ENCODE assay signal across 8 cellular contexts in genomic region chr3:156642750-156643728, GRCh38. TPM values are rescaled to one million over a fixed set of nuclear protein-coding genes. Genes with fewer than 3 reads are reported as not detected.
DNase-seq lines count a peak whose midpoint lies in the region; ATAC-seq and TF ChIP-seq lines count a peak whose summit lies in the region.

No MANE protein-coding gene starts in this region.

- ATAC-seq in GM18873 (IDR thresholded peaks at IDR 0.05; ENCODE audit: low FRiP score, unreplicated experiment) (peak; percentile 20), HG02884 (IDR thresholded peaks at IDR 0.05; ENCODE audit: unreplicated experiment) (peak; percentile 12)
- ATAC-seq in activated naive CD8-positive, alpha-beta T cell treated with anti-CD3 and anti-CD28 coated beads, Interleukin-2, amount 10 ng/mL, durations not matched to agents 7 days and 5 days (ENCODE audit: low read depth): no peak

- peaks cover 14% of the 10 kb centered on the region for H3K36me3 Mint-ChIP-seq in activated naive CD8-positive, alpha-beta T cell treated with anti-CD3 and anti-CD28 coated beads, Interleukin-2, amount 10 ng/mL, durations not matched to agents 7 days and 5 days

- H3K27me3 Mint-ChIP-seq in activated naive CD8-positive, alpha-beta T cell treated with anti-CD3 and anti-CD28 coated beads, Interleukin-2, amount 10 ng/mL, durations not matched to agents 7 days and 5 days: no peaks in the 10 kb centered on the region

- no peaks in the 10 kb centered on the region for H4K20me1 ChIP-seq in osteoblast (ENCODE audit: insufficient read depth, low read length)

- H3K27ac Mint-ChIP-seq in activated naive CD8-positive, alpha-beta T cell treated with anti-CD3 and anti-CD28 coated beads, Interleukin-2, amount 10 ng/mL, durations not matched to agents 7 days and 5 days: peak overlapping the region; percentile 89

- peaks cover 24% of the 10 kb centered on the region for H3K4me1 ChIP-seq in osteoblast (ENCODE audit: insufficient read depth, low read length)

- no peaks in the 10 kb centered on the region for H3K79me2 ChIP-seq in osteoblast (ENCODE audit: insufficient read depth, low read length)

- H3K36me3 ChIP-seq in osteoblast (ENCODE audit: insufficient read depth, low read length): no peaks in the 10 kb centered on the region

- H3K4me3 Mint-ChIP-seq in activated naive CD8-positive, alpha-beta T cell treated with anti-CD3 and anti-CD28 coated beads, Interleukin-2, amount 10 ng/mL, durations not matched to agents 7 days and 5 days: peak overlapping the region; percentile 73

- H3K27me3 ChIP-seq in osteoblast (ENCODE audit: insufficient read depth, low read length): no peaks in the 10 kb centered on the region

- DNase-seq in activated naive CD8-positive, alpha-beta T cell treated with anti-CD3 and anti-CD28 coated beads, Interleukin-2, amount 10 ng/mL, durations not matched to agents 7 days and 5 days: peak; percentile 35
- DNase-seq in osteoblast (ENCODE audit: insufficient read length, low spot score, missing footprints): peak; percentile 42
- no peak for DNase-seq in ureter (ENCODE audit: low spot score)
- DNase-seq in COLO829 (ENCODE audit: low spot score): no peak
- DNase-seq in NCI-H2029 (lab: John Stamatoyannopoulos, UW): no peak
- DNase-seq in activated gamma-delta T cell (lab: John Stamatoyannopoulos, UW): no peak

- H3K27ac ChIP-seq in osteoblast (ENCODE audit: low read depth, low read length): peak overlapping the region; percentile 64

- no peaks in the 10 kb centered on the region for H3K9me3 ChIP-seq in osteoblast (ENCODE audit: low read depth, low read length)

- POLR2A ChIA-PET in activated naive CD8-positive, alpha-beta T cell treated with anti-CD3 and anti-CD28 coated beads, Interleukin-2, amount 10 ng/mL, durations not matched to agents 7 days and 5 days (lab: Charles Lee): interaction anchor here (1.0 to 2.5 kb wide), 9 partner anchors 20 to 491 kb away, joined by 3 to 19 read pairs (median 3); partner anchors contain the start of genes SSR3 and TIPARP

- peak overlapping the region; percentile 83 for H3K4me2 ChIP-seq in osteoblast (ENCODE audit: insufficient read depth, low read length)

- peaks cover 5% of the 10 kb centered on the region for H3K9me3 Mint-ChIP-seq in activated naive CD8-positive, alpha-beta T cell treated with anti-CD3 and anti-CD28 coated beads, Interleukin-2, amount 10 ng/mL, durations not matched to agents 7 days and 5 days

- peak overlapping the region; percentile 63 for H3K4me3 ChIP-seq in osteoblast (ENCODE audit: insufficient read depth, low read length)

- no peak for TF ChIP-seq CTCF in osteoblast (IDR thresholded peaks at IDR 0.05; ENCODE audit: extremely low read depth, low read depth, low read length)

- H2AFZ ChIP-seq in osteoblast (ENCODE audit: low read length): peak overlapping the region; percentile 87

- H3K4me1 Mint-ChIP-seq in activated naive CD8-positive, alpha-beta T cell treated with anti-CD3 and anti-CD28 coated beads, Interleukin-2, amount 10 ng/mL, durations not matched to agents 7 days and 5 days: peaks cover 22% of the 10 kb centered on the region

RNA-seq across cellular contexts. Expression of gene TIPARP, which starts 31.4 kb away (rescaled TPM):
- total RNA-seq in activated naive CD8-positive, alpha-beta T cell treated with anti-CD3 and anti-CD28 coated beads, Interleukin-2, amount 10 ng/mL, durations not matched to agents 7 days and 5 days: 10 to 100 TPM; 50.9 to 59.9 TPM
- total RNA-seq in osteoblast (28.2 and 30.4 TPM in 2 replicates), ureter (30.2 TPM)

Comparison
In these comparisons a context has a peak if more than half of its experiments do, and no peak if none do; other contexts are left out.
1. DNase-seq: peak in activated naive CD8-positive, alpha-beta T cell treated with anti-CD3 and anti-CD28 coated beads, Interleukin-2, amount 10 ng/mL, durations not matched to agents 7 days and 5 days (single experiment) and osteoblast (single experiment); none in ureter (single experiment), COLO829 (single experiment), NCI-H2029 (single experiment) and activated gamma-delta T cell (single experiment).